ENCODE assay signal across 29 cellular contexts in the genomic region with DNA sequence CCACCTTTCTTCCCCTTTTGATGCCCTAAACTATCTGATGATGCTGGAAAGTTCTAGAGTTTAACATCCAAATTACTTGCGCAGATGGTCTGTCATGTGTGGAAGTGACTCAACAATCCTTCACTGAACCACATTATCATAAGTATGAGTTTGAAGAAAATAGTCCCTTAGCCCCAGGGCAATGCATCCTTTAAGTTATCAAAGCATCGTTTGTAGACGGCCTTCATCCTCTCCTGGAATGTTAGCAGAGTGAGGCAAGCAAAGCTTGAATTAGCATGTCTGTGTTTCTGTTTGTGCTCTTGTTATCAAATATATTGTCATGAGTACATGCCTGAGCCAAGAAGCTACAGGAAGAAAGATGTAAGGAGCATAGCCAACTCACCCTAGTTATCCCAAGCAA.
"Had no signal": no experiment of that assay in that cellular context is flagged by ENCODE, and none has a peak within 500 bp of the region (broad histone marks: within the 10 kb centered on the region; RNA-seq: fewer than 3 reads in every experiment).

No MANE protein-coding gene starts in this region.

- H3K27me3 ChIP-seq: ascending aorta, brain microvascular endothelial cell, colonic mucosa had no signal

- H3K4me3 ChIP-seq: ascending aorta, colonic mucosa, heart left ventricle had no signal

- H3K27ac Mint-ChIP-seq: activated CD4-positive, alpha-beta memory T cell treated with anti-CD3 and anti-CD28 coated beads, Interleukin-2, amount 10 ng/mL, durations not matched to agents 7 days and 5 days; activated naive CD4-positive, alpha-beta T cell treated with anti-CD3 and anti-CD28 coated beads, Interleukin-2, amount 10 ng/mL, durations not matched to agents 7 days and 5 days; activated naive CD4-positive, alpha-beta T cell treated with anti-CD3 and anti-CD28 coated beads, Interleukin-2, amount 50 U/mL, for 72 hours; activated naive CD8-positive, alpha-beta T cell treated with anti-CD3 and anti-CD28 coated beads, Interleukin-2, amount 10 ng/mL, durations not matched to agents 7 days and 5 days; activated T-cell treated with anti-CD3 and anti-CD28 coated beads, Interleukin-2, amount 50 U/mL, for 24 hours; activated T-cell treated with anti-CD3 and anti-CD28 coated beads, Interleukin-2, amount 50 U/mL, for 72 hours; T-cell; T-helper 1 cell treated with Interleukin-12 subunit alpha and Interleukin-12 subunit beta and Interleukin-4 antibody, amounts not matched to agents 30 μg/mL and 1 μg/mL, for 36 hours had no signal

- H3K4me3 Mint-ChIP-seq: activated CD4-positive, alpha-beta memory T cell treated with anti-CD3 and anti-CD28 coated beads, Interleukin-2, amount 10 ng/mL, durations not matched to agents 7 days and 5 days; activated CD4-positive, alpha-beta T cell treated with anti-CD3 and anti-CD28 coated beads, Interleukin-2, amount 10 ng/mL, durations not matched to agents 7 days and 5 days; activated naive CD4-positive, alpha-beta T cell treated with anti-CD3 and anti-CD28 coated beads, Interleukin-2, amount 10 ng/mL, durations not matched to agents 7 days and 5 days; activated naive CD8-positive, alpha-beta T cell treated with anti-CD3 and anti-CD28 coated beads, Interleukin-2, amount 10 ng/mL, durations not matched to agents 7 days and 5 days; activated T-cell treated with anti-CD3 and anti-CD28 coated beads, Interleukin-2, amount 50 U/mL, for 24 hours; activated T-cell treated with anti-CD3 and anti-CD28 coated beads, Interleukin-2, amount 50 U/mL, for 72 hours; T-cell; T-helper 1 cell treated with Interleukin-12 subunit alpha and Interleukin-12 subunit beta and Interleukin-4 antibody, amounts not matched to agents 30 μg/mL and 1 μg/mL, for 36 hours had no signal

- H3K9me3 ChIP-seq: ascending aorta, colonic mucosa, heart left ventricle had no signal

- H3K27ac ChIP-seq: ascending aorta, brain microvascular endothelial cell, colonic mucosa, heart left ventricle had no signal

- H3K36me3 ChIP-seq: ascending aorta, brain microvascular endothelial cell, colonic mucosa, heart left ventricle had no signal

- H3K9me3 Mint-ChIP-seq: activated naive CD4-positive, alpha-beta T cell treated with anti-CD3 and anti-CD28 coated beads, Interleukin-2, amount 10 ng/mL, durations not matched to agents 7 days and 5 days; activated T-cell treated with anti-CD3 and anti-CD28 coated beads, Interleukin-2, amount 50 U/mL, for 24 hours; T-cell; T-helper 1 cell treated with Interleukin-12 subunit alpha and Interleukin-12 subunit beta and Interleukin-4 antibody, amounts not matched to agents 30 μg/mL and 1 μg/mL, for 36 hours had no signal

- FAIRE-seq: endometrium, endothelial cell of umbilical vein, frontal cortex had no signal

- H3K27me3 Mint-ChIP-seq: activated CD4-positive, alpha-beta memory T cell treated with anti-CD3 and anti-CD28 coated beads, Interleukin-2, amount 10 ng/mL, durations not matched to agents 7 days and 5 days; activated CD4-positive, alpha-beta T cell treated with anti-CD3 and anti-CD28 coated beads, Interleukin-2, amount 10 ng/mL, durations not matched to agents 7 days and 5 days; activated naive CD4-positive, alpha-beta T cell treated with anti-CD3 and anti-CD28 coated beads, Interleukin-2, amount 10 ng/mL, durations not matched to agents 7 days and 5 days; activated naive CD8-positive, alpha-beta T cell treated with anti-CD3 and anti-CD28 coated beads, Interleukin-2, amount 10 ng/mL, durations not matched to agents 7 days and 5 days had no signal

- H3K4me1 ChIP-seq: ascending aorta, colonic mucosa, heart left ventricle had no signal

- DNase-seq: activated CD4-positive, alpha-beta memory T cell treated with anti-CD3 and anti-CD28 coated beads, Interleukin-2, amount 10 ng/mL, durations not matched to agents 7 days and 5 days; activated CD4-positive, alpha-beta T cell treated with anti-CD3 and anti-CD28 coated beads for 1 hour; activated CD4-positive, alpha-beta T cell treated with anti-CD3 and anti-CD28 coated beads for 4 hours; activated CD4-positive, alpha-beta T cell treated with anti-CD3 and anti-CD28 coated beads, Interleukin-2, amount 10 ng/mL, durations not matched to agents 7 days and 5 days; activated CD4-positive, alpha-beta T cell treated with anti-CD3 and anti-CD28 coated beads, Interleukin-2, amount 50 U/mL, for 4 hours; activated CD4-positive, CD25-positive, alpha-beta regulatory T cell; activated CD8-positive, alpha-beta memory T cell treated with anti-CD3 and anti-CD28 coated beads, Interleukin-2, amount 50 U/mL, for 48 hours; activated gamma-delta T cell; activated naive CD4-positive, alpha-beta T cell; activated naive CD4-positive, alpha-beta T cell treated with anti-CD3 and anti-CD28 coated beads, Interleukin-2, amount 10 ng/mL, durations not matched to agents 7 days and 5 days; activated naive CD8-positive, alpha-beta T cell treated with anti-CD3 and anti-CD28 coated beads, Interleukin-2, amount 10 ng/mL, durations not matched to agents 7 days and 5 days; activated T-cell treated with anti-CD3 and anti-CD28 coated beads for 4 hours; activated T-cell treated with anti-CD3 and anti-CD28 coated beads, Interleukin-2, amount 50 U/mL, for 24 hours; activated T-cell treated with anti-CD3 and anti-CD28 coated beads, Interleukin-2, amount 50 U/mL, for 72 hours; brain microvascular endothelial cell; caudate nucleus; colonic mucosa; effector CD8-positive, alpha-beta T cell; glutamatergic neuron; heart left ventricle; SW 1271; T-cell; T1000 had no signal

- H3K4me1 Mint-ChIP-seq: activated CD4-positive, alpha-beta memory T cell treated with anti-CD3 and anti-CD28 coated beads, Interleukin-2, amount 10 ng/mL, durations not matched to agents 7 days and 5 days; activated CD4-positive, alpha-beta T cell treated with anti-CD3 and anti-CD28 coated beads, Interleukin-2, amount 10 ng/mL, durations not matched to agents 7 days and 5 days; activated naive CD4-positive, alpha-beta T cell treated with anti-CD3 and anti-CD28 coated beads, Interleukin-2, amount 10 ng/mL, durations not matched to agents 7 days and 5 days; activated naive CD8-positive, alpha-beta T cell treated with anti-CD3 and anti-CD28 coated beads, Interleukin-2, amount 10 ng/mL, durations not matched to agents 7 days and 5 days; T-cell had no signal

- H3K36me3 Mint-ChIP-seq: activated naive CD4-positive, alpha-beta T cell treated with anti-CD3 and anti-CD28 coated beads, Interleukin-2, amount 10 ng/mL, durations not matched to agents 7 days and 5 days; activated naive CD4-positive, alpha-beta T cell treated with anti-CD3 and anti-CD28 coated beads, Interleukin-2, amount 50 U/mL, for 72 hours; activated naive CD8-positive, alpha-beta T cell treated with anti-CD3 and anti-CD28 coated beads, Interleukin-2, amount 10 ng/mL, durations not matched to agents 7 days and 5 days; T-cell had no signal
